In the genomic region with DNA sequence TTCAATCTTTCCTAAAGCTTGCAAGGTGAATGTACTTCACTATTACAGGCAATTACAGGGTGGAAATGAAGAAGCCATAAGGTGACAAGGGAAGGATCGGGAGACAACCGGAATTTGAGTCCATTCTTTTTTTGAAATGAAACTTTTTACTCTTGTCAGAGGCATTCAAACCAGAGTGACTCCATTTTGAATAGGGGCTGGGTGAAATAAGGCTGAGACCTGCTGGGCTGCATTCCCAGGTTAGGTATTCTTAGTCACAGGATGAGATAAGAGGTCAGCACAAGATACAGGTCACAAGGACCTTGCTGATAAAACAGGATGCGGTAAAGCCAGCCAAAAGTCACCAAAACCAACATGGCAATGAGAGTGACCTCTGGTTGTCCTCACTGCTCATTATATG, we compare ENCODE assay signal across 1 cellular context.
A peak's percentile ranks its signal among the peaks of the same experiment; 100 is the strongest.
TF ChIP-seq lines count a peak whose summit lies in the region.

No MANE protein-coding gene starts in this region.

TF ChIP-seq in K562, 482 proteins besides CTCF, POLR2A, EP300 and RAD21 (continued from another document):
- TF ChIP-seq, protein P1, sequence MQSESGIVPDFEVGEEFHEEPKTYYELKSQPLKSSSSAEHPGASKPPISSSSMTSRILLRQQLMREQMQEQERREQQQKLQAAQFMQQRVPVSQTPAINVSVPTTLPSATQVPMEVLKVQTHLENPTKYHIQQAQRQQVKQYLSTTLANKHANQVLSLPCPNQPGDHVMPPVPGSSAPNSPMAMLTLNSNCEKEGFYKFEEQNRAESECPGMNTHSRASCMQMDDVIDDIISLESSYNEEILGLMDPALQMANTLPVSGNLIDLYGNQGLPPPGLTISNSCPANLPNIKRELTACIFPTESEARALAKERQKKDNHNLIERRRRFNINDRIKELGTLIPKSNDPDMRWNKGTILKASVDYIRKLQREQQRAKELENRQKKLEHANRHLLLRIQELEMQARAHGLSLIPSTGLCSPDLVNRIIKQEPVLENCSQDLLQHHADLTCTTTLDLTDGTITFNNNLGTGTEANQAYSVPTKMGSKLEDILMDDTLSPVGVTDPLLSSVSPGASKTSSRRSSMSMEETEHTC (IDR thresholded peaks at IDR 0.05), result peak; percentile 73
- TF ChIP-seq KDM2B (CRISPR knock-in tag; IDR thresholded peaks at IDR 0.05), result no peak
- no peak for TF ChIP-seq MIER1 (IDR thresholded peaks at IDR 0.05; ENCODE audit: low read depth)
- TF ChIP-seq, protein P2, sequence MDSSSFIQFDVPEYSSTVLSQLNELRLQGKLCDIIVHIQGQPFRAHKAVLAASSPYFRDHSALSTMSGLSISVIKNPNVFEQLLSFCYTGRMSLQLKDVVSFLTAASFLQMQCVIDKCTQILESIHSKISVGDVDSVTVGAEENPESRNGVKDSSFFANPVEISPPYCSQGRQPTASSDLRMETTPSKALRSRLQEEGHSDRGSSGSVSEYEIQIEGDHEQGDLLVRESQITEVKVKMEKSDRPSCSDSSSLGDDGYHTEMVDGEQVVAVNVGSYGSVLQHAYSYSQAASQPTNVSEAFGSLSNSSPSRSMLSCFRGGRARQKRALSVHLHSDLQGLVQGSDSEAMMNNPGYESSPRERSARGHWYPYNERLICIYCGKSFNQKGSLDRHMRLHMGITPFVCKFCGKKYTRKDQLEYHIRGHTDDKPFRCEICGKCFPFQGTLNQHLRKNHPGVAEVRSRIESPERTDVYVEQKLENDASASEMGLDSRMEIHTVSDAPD (CRISPR knock-in tag; IDR thresholded peaks at IDR 0.05), result 0 out of 2 replicates have a peak, but pooled peaks have one; percentile 35
- no peak for TF ChIP-seq SREBF2 (CRISPR knock-in tag; IDR thresholded peaks at IDR 0.05)
- TF ChIP-seq BRCA1 (IDR thresholded peaks at IDR 0.05), result no peak
- no peak for TF ChIP-seq BRCA1 (CRISPR knock-in tag; IDR thresholded peaks at IDR 0.05)
- TF ChIP-seq, protein P3, sequence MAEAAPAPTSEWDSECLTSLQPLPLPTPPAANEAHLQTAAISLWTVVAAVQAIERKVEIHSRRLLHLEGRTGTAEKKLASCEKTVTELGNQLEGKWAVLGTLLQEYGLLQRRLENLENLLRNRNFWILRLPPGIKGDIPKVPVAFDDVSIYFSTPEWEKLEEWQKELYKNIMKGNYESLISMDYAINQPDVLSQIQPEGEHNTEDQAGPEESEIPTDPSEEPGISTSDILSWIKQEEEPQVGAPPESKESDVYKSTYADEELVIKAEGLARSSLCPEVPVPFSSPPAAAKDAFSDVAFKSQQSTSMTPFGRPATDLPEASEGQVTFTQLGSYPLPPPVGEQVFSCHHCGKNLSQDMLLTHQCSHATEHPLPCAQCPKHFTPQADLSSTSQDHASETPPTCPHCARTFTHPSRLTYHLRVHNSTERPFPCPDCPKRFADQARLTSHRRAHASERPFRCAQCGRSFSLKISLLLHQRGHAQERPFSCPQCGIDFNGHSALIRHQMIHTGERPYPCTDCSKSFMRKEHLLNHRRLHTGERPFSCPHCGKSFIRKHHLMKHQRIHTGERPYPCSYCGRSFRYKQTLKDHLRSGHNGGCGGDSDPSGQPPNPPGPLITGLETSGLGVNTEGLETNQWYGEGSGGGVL (CRISPR knock-in tag; IDR thresholded peaks at IDR 0.05), result peak; percentile 29; the same call in 1 of the 2 replicates
- TF ChIP-seq TAF15 (IDR thresholded peaks at IDR 0.05; ENCODE audit: low read depth, low read length), result no peak
- TF ChIP-seq ZNF436 (CRISPR knock-in tag; IDR thresholded peaks at IDR 0.05), result no peak
- TF ChIP-seq HEY1 (CRISPR knock-in tag; IDR thresholded peaks at IDR 0.05; ENCODE audit: borderline replicate concordance), result 0 out of 2 replicates have a peak, but pooled peaks have one; percentile 51
- TF ChIP-seq, protein P4, sequence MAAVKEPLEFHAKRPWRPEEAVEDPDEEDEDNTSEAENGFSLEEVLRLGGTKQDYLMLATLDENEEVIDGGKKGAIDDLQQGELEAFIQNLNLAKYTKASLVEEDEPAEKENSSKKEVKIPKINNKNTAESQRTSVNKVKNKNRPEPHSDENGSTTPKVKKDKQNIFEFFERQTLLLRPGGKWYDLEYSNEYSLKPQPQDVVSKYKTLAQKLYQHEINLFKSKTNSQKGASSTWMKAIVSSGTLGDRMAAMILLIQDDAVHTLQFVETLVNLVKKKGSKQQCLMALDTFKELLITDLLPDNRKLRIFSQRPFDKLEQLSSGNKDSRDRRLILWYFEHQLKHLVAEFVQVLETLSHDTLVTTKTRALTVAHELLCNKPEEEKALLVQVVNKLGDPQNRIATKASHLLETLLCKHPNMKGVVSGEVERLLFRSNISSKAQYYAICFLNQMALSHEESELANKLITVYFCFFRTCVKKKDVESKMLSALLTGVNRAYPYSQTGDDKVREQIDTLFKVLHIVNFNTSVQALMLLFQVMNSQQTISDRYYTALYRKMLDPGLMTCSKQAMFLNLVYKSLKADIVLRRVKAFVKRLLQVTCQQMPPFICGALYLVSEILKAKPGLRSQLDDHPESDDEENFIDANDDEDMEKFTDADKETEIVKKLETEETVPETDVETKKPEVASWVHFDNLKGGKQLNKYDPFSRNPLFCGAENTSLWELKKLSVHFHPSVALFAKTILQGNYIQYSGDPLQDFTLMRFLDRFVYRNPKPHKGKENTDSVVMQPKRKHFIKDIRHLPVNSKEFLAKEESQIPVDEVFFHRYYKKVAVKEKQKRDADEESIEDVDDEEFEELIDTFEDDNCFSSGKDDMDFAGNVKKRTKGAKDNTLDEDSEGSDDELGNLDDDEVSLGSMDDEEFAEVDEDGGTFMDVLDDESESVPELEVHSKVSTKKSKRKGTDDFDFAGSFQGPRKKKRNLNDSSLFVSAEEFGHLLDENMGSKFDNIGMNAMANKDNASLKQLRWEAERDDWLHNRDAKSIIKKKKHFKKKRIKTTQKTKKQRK (IDR thresholded peaks at IDR 0.05; ENCODE audit: borderline replicate concordance, low read depth, low read length), result no peak
- no peak for TF ChIP-seq TCF7 (IDR thresholded peaks at IDR 0.05; ENCODE audit: borderline replicate concordance)
- TF ChIP-seq RCOR1 (IDR thresholded peaks at IDR 0.05; ENCODE audit: borderline replicate concordance in 1 of 2, low read depth in 2 of 2, low read length in 2 of 2), result peak in 1 of 2 experiments; percentile 42; a peak in 1 of 4 replicates
- TF ChIP-seq SRSF9 (IDR thresholded peaks at IDR 0.05; ENCODE audit: borderline replicate concordance, low read depth, low read length), result no peak
TF ChIP-seq in K562: peak in this region for 96.
